24 cellular contexts compared by ENCODE assay signal in genomic region chr19:43479961-43480561, GRCh38. TPM values are rescaled to one million over a fixed set of nuclear protein-coding genes. Genes with fewer than 3 reads are reported as not detected.
DNase-seq lines count a peak whose midpoint lies in the region; ATAC-seq, FAIRE-seq and TF ChIP-seq lines count a peak whose summit lies in the region.
"Had no signal": no experiment of that assay in that cellular context is flagged by ENCODE, and none has a peak within 500 bp of the region (broad histone marks: within the 10 kb centered on the region; RNA-seq: fewer than 3 reads in every experiment).

No MANE protein-coding gene starts in this region.

- no peaks in the 10 kb centered on the region for H3K27me3 ChIP-seq in HAP-1 (ENCODE audit: low read depth)
- H3K27me3 ChIP-seq: BLaER1 treated with 17β-estradiol and CSF1 and Interleukin-3, amounts not matched to agents 10 nM and 100 nM had no signal

- ATAC-seq in T-helper 17 cell (no peak), GM19023 (IDR thresholded peaks at IDR 0.05; ENCODE audit: unreplicated experiment) (no peak), HG02642 (IDR thresholded peaks at IDR 0.05; ENCODE audit: poor library complexity, unreplicated experiment) (no peak)
- ATAC-seq: A549; CD8-positive, alpha-beta T cell had no signal

- no peak for TF ChIP-seq CTCF in HEK293 (tag by site-specific recombination; IDR thresholded peaks at IDR 0.05)
- TF ChIP-seq CTCF in kidney (IDR thresholded peaks at IDR 0.05; ENCODE audit: borderline replicate concordance, extremely low read depth, insufficient read depth): no peak
- TF ChIP-seq CTCF in progenitor cell of endocrine pancreas (IDR thresholded peaks at IDR 0.05; ENCODE audit: unreplicated experiment): no peak

- no peaks in the 10 kb centered on the region for H3K9me3 Mint-ChIP-seq in progenitor cell of endocrine pancreas (ENCODE audit: low read depth)
- H3K9me3 Mint-ChIP-seq: CD4-positive, alpha-beta T cell; CD8-positive, alpha-beta T cell had no signal

- DNase-seq in T-helper 17 cell: no peak
- DNase-seq in kidney: peak; percentile 2
- DNase-seq in progenitor cell of endocrine pancreas (ENCODE audit: low spot score, unreplicated experiment): no peak
- DNase-seq in HAP-1 (ENCODE audit: low spot score in 2 of 2): no peak
- DNase-seq: AML-193; Caco-2; Calu3; CD4-positive, alpha-beta T cell; CD8-positive, alpha-beta T cell; DMS53; DMS79 treated with DMSO at 0.1 percent for 48 hours; GF-D8 had no signal

- in situ Hi-C loops in HAP-1 (cut with MboI; ENCODE audit: low sequenced_read_pairs): no loop called here

- POLR2A ChIA-PET in HEK293 (lab: Yijun Ruan, JAX): interaction anchor here (0.7 to 1.6 kb wide), 5 partner anchors 11 to 53 kb away, joined by 4 to 8 read pairs (median 5); partner anchors contain the start of genes PHLDB3 and ZNF575

- no peak overlapping the region for H3K4me3 Mint-ChIP-seq in T-helper 17 cell
- H3K4me3 Mint-ChIP-seq in progenitor cell of endocrine pancreas (ENCODE audit: low read depth): no peak overlapping the region
- H3K4me3 Mint-ChIP-seq: B cell; CD4-positive, alpha-beta T cell; CD8-positive, alpha-beta T cell had no signal

- H3K36me3 ChIP-seq in HEK293 (ENCODE audit: control insufficient read depth in 2 of 2, insufficient read depth in 1 of 2, low read length in 2 of 2) (peaks cover 0 to 11% of the 10 kb centered on the region in 2 experiments; a peak in 1 of 3 replicates), kidney (ENCODE audit: control insufficient read depth in 1 of 2, insufficient read depth in 2 of 2, low read length in 2 of 2) (peaks cover 0 to 5% of the 10 kb centered on the region in 2 donors), HAP-1 (replicated peaks) (no peaks in the 10 kb centered on the region; the same call in 1 of the 2 replicates)

- CTCF ChIA-PET in HEK293 (lab: Yijun Ruan, JAX): interaction anchor here (0.6 to 2.0 kb wide), 10 partner anchors 13 to 173 kb away, joined by 3 to 6 read pairs (median 4); no protein-coding TSS in a partner anchor

- no peaks in the 10 kb centered on the region for H3K9me3 ChIP-seq in HEK293 (ENCODE audit: control insufficient read depth, insufficient read depth, low read depth, low read length)
- no peaks in the 10 kb centered on the region for H3K9me3 ChIP-seq in T-helper 17 cell (ENCODE audit: control insufficient read depth, low read length, poor library complexity, severe bottlenecking)
- no peaks in the 10 kb centered on the region for H3K9me3 ChIP-seq in kidney (ENCODE audit: control insufficient read depth in 1 of 2, low read length in 2 of 2)
- no peaks in the 10 kb centered on the region for H3K9me3 ChIP-seq in HAP-1
- H3K9me3 ChIP-seq: A549; BLaER1 treated with 17β-estradiol and CSF1 and Interleukin-3, amounts not matched to agents 10 nM and 100 nM; Caco-2 had no signal

- no peaks in the 10 kb centered on the region for H3K27me3 Mint-ChIP-seq in T-helper 17 cell
- no peaks in the 10 kb centered on the region for H3K27me3 Mint-ChIP-seq in progenitor cell of endocrine pancreas
- H3K27me3 Mint-ChIP-seq: B cell; CD4-positive, alpha-beta T cell had no signal

- peaks cover 3% of the 10 kb centered on the region for H3K4me1 ChIP-seq in HEK293 (ENCODE audit: control insufficient read depth, insufficient read depth, low read length)
- no peaks in the 10 kb centered on the region for H3K4me1 ChIP-seq in kidney (ENCODE audit: control insufficient read depth in 1 of 2, insufficient read depth in 1 of 2, low read depth in 1 of 2, low read length in 2 of 2)
- H3K4me1 ChIP-seq in HAP-1: no peaks in the 10 kb centered on the region

- peaks cover 5% of the 10 kb centered on the region for H3K36me3 Mint-ChIP-seq in T-helper 17 cell (ENCODE audit: low read depth)
- peaks cover 7% of the 10 kb centered on the region for H3K36me3 Mint-ChIP-seq in progenitor cell of endocrine pancreas (ENCODE audit: insufficient read depth)

- FAIRE-seq in kidney (lab: Jason Lieb, UNC): no peak
- FAIRE-seq: A549, D721Med, G401.6, GM12891 had no signal

- no peak overlapping the region for H3K9ac ChIP-seq in kidney (ENCODE audit: low read length in 2 of 2)
- H3K9ac ChIP-seq: BLaER1 treated with 17β-estradiol and CSF1 and Interleukin-3, amounts not matched to agents 10 nM and 100 nM had no signal

- H3K4me1 Mint-ChIP-seq in T-helper 17 cell (peaks cover 8% of the 10 kb centered on the region), progenitor cell of endocrine pancreas (ENCODE audit: low read depth) (peaks cover 3% of the 10 kb centered on the region)

- H3K27ac Mint-ChIP-seq in T-helper 17 cell (peak overlapping the region; percentile 62), progenitor cell of endocrine pancreas (peak overlapping the region; percentile 37)
- H3K27ac Mint-ChIP-seq: B cell had no signal

- H3K4me3 ChIP-seq in HEK293 (ENCODE audit: low read depth, low read length) (no peak overlapping the region), kidney (ENCODE audit: low read length in 2 of 2) (no peak overlapping the region), HAP-1 (no peak overlapping the region)
- H3K4me3 ChIP-seq: A549; BLaER1 treated with 17β-estradiol and CSF1 and Interleukin-3, amounts not matched to agents 10 nM and 100 nM had no signal

- no peak overlapping the region for H3K27ac ChIP-seq in HEK293 (ENCODE audit: extremely low read depth, low read depth, low read length)
- no peak overlapping the region for H3K27ac ChIP-seq in kidney (ENCODE audit: low read depth in 2 of 2, low read length in 2 of 2)
- H3K27ac ChIP-seq: 22Rv1; A549; BLaER1 treated with 17β-estradiol and CSF1 and Interleukin-3, amounts not matched to agents 10 nM and 100 nM; C4-2B had no signal

- intact Hi-C loops in kidney (cut with DNase I): no loop called here

TF ChIP-seq in HEK293, 187 proteins besides CTCF, POLR2A, EP300 and RAD21:
- no peak for TF ChIP-seq PBX3 (CRISPR knock-in tag; IDR thresholded peaks at IDR 0.05)
- TF ChIP-seq, protein P1, sequence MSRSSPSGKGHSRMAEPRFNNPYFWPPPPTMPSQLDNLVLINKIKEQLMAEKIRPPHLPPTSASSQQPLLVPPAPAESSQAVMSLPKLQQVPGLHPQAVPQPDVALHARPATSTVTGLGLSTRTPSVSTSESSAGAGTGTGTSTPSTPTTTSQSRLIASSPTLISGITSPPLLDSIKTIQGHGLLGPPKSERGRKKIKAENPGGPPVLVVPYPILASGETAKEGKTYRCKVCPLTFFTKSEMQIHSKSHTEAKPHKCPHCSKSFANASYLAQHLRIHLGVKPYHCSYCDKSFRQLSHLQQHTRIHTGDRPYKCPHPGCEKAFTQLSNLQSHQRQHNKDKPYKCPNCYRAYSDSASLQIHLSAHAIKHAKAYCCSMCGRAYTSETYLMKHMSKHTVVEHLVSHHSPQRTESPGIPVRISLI (tag by site-specific recombination; IDR thresholded peaks at IDR 0.05): peak; percentile 94
- peak; percentile 87 for TF ChIP-seq ZNF121 (tag by site-specific recombination; IDR thresholded peaks at IDR 0.05)

RNA-seq across cellular contexts. Expression of gene LYPD3, which starts 14.7 kb away (rescaled TPM):
- total RNA-seq in T-helper 17 cell (1 to 10 TPM; 5.1 to 7.4 TPM), kidney (1.7 TPM), progenitor cell of endocrine pancreas (0.47 and 0.60 TPM in 2 replicates)
- 2.2 TPM for polyA plus RNA-seq in kidney (ENCODE audit: insufficient read depth, low read depth, low replicate concordance)
- total RNA-seq: A172 had no signal

RNA-seq across cellular contexts. Expression of gene PHLDB3, which starts 24.5 kb away (rescaled TPM):
- total RNA-seq in T-helper 17 cell (10 to 100 TPM; 24.2 to 40.5 TPM), kidney (10.8 TPM), progenitor cell of endocrine pancreas (20.3 and 23.4 TPM in 2 replicates)
- polyA plus RNA-seq in kidney (ENCODE audit: insufficient read depth, low read depth, low replicate concordance): 8.2 TPM

RNA-seq across cellular contexts. Expression of gene ETHE1, which starts 46.9 kb away (rescaled TPM):
- total RNA-seq in T-helper 17 cell (10 to 100 TPM; 21.0 to 30.3 TPM), kidney (61.3 TPM), progenitor cell of endocrine pancreas (24.4 and 28.0 TPM in 2 replicates)
- 81.8 TPM for polyA plus RNA-seq in kidney (ENCODE audit: insufficient read depth, low read depth, low replicate concordance)

RNA-seq across cellular contexts. Expression of gene ZNF575, which starts 52.9 kb away (rescaled TPM):
- total RNA-seq in T-helper 17 cell: 1 to 10 TPM; 4.0 to 4.3 TPM
- total RNA-seq in kidney: 3.1 TPM
- 2.8 TPM for polyA plus RNA-seq in kidney (ENCODE audit: insufficient read depth, low read depth, low replicate concordance)
- total RNA-seq in progenitor cell of endocrine pancreas: 0.60 and 0.74 TPM in 2 replicates
